ENCODE assay signal across 2 cellular contexts in genomic region chr18:28125051-28125450, GRCh38.
TF ChIP-seq lines count a peak whose summit lies in the region.

No MANE protein-coding gene starts in this region.

TF ChIP-seq in SK-N-SH, 30 proteins besides CTCF, POLR2A, EP300 and RAD21 (continued from another document):
- TF ChIP-seq YY1 (IDR thresholded peaks at IDR 0.05; ENCODE audit: low read depth) (no peak), RCOR1 (IDR thresholded peaks at IDR 0.05; ENCODE audit: low read length) (no peak), FOSL2 (IDR thresholded peaks at IDR 0.05; ENCODE audit: borderline replicate concordance, low read depth) (no peak), MAX (IDR thresholded peaks at IDR 0.05; ENCODE audit: low read depth) (no peak), CHD2 (IDR thresholded peaks at IDR 0.05; ENCODE audit: low read length, partially characterized antibody) (no peak), ELF1 (IDR thresholded peaks at IDR 0.05) (no peak), NFIC (IDR thresholded peaks at IDR 0.05; ENCODE audit: borderline replicate concordance) (no peak), EZH2phosphoT487 (IDR thresholded peaks at IDR 0.05; ENCODE audit: borderline replicate concordance, low read depth) (no peak), GATA2 (CRISPR knock-in tag; IDR thresholded peaks at IDR 0.05) (no peak), POLR2AphosphoS5 (IDR thresholded peaks at IDR 0.05; ENCODE audit: low read depth, low read length) (no peak), RFX5 (IDR thresholded peaks at IDR 0.05; ENCODE audit: low read length) (no peak)
- TF ChIP-seq, protein P1, sequence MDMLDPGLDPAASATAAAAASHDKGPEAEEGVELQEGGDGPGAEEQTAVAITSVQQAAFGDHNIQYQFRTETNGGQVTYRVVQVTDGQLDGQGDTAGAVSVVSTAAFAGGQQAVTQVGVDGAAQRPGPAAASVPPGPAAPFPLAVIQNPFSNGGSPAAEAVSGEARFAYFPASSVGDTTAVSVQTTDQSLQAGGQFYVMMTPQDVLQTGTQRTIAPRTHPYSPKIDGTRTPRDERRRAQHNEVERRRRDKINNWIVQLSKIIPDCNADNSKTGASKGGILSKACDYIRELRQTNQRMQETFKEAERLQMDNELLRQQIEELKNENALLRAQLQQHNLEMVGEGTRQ (IDR thresholded peaks at IDR 0.05; ENCODE audit: borderline replicate concordance, low read depth, low read length) = no peak
- TF ChIP-seq, protein P2, sequence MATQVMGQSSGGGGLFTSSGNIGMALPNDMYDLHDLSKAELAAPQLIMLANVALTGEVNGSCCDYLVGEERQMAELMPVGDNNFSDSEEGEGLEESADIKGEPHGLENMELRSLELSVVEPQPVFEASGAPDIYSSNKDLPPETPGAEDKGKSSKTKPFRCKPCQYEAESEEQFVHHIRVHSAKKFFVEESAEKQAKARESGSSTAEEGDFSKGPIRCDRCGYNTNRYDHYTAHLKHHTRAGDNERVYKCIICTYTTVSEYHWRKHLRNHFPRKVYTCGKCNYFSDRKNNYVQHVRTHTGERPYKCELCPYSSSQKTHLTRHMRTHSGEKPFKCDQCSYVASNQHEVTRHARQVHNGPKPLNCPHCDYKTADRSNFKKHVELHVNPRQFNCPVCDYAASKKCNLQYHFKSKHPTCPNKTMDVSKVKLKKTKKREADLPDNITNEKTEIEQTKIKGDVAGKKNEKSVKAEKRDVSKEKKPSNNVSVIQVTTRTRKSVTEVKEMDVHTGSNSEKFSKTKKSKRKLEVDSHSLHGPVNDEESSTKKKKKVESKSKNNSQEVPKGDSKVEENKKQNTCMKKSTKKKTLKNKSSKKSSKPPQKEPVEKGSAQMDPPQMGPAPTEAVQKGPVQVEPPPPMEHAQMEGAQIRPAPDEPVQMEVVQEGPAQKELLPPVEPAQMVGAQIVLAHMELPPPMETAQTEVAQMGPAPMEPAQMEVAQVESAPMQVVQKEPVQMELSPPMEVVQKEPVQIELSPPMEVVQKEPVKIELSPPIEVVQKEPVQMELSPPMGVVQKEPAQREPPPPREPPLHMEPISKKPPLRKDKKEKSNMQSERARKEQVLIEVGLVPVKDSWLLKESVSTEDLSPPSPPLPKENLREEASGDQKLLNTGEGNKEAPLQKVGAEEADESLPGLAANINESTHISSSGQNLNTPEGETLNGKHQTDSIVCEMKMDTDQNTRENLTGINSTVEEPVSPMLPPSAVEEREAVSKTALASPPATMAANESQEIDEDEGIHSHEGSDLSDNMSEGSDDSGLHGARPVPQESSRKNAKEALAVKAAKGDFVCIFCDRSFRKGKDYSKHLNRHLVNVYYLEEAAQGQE (IDR thresholded peaks at IDR 0.05; ENCODE audit: low read depth, low read length) = no peak

TF ChIP-seq in SK-N-SH treated with all-trans-retinoic acid at 6 μM for 48 hours, 23 proteins besides CTCF, POLR2A, EP300 and RAD21 (continued from another document):
- TF ChIP-seq TSHZ2 (CRISPR knock-in tag; IDR thresholded peaks at IDR 0.05) = no peak
- no peak for TF ChIP-seq BACH2 (CRISPR knock-in tag; IDR thresholded peaks at IDR 0.05; ENCODE audit: borderline replicate concordance)
